ENCODE assay signal across 20 cellular contexts in genomic region chr2:220451438-220451837, GRCh38.
DNase-seq lines count a peak whose midpoint lies in the region; ATAC-seq lines count a peak whose summit lies in the region.
"Had no signal": no experiment of that assay in that cellular context is flagged by ENCODE, and none has a peak within 500 bp of the region (broad histone marks: within the 10 kb centered on the region; RNA-seq: fewer than 3 reads in every experiment).

No MANE protein-coding gene starts in this region.

- ATAC-seq in HG03432 (IDR thresholded peaks at IDR 0.05; ENCODE audit: unreplicated experiment) (no peak), GM18870 (IDR thresholded peaks at IDR 0.05; ENCODE audit: unreplicated experiment) (no peak)
- ATAC-seq: HepG2, K562 had no signal

- DNase-seq in DMS53 (lab: John Stamatoyannopoulos, UW) (peak; percentile 51), NCI-H1105 (lab: John Stamatoyannopoulos, UW) (peak; percentile 22), NCI-H2107 treated with DMSO at 0.1 percent for 48 hours (lab: John Stamatoyannopoulos, UW; ENCODE audit: unreplicated experiment) (peak; percentile 37), SHP77 treated with DMSO at 0.1 percent for 48 hours (lab: John Stamatoyannopoulos, UW) (peak; percentile 40), NCI-H146 treated with DMSO at 0.1 percent for 48 hours (lab: John Stamatoyannopoulos, UW; ENCODE audit: unreplicated experiment) (no peak)
- DNase-seq: DMS79 treated with DMSO at 0.1 percent for 48 hours; H7; MV-4-11; NCI-H1417 treated with DMSO at 0.1 percent for 48 hours; NCI-H187; NCI-H345; NCI-H510A treated with DMSO at 0.1 percent for 48 hours; NCI-H748 treated with DMSO at 0.1 percent for 48 hours; NK-92 treated with Interleukin-12 subunit alpha and Interleukin-12 subunit beta, amount 100 ng/mL, for 24 hours; PC-9; Right ventricle myocardium superior had no signal
